8 cellular contexts compared by ENCODE assay signal in the genomic region with DNA sequence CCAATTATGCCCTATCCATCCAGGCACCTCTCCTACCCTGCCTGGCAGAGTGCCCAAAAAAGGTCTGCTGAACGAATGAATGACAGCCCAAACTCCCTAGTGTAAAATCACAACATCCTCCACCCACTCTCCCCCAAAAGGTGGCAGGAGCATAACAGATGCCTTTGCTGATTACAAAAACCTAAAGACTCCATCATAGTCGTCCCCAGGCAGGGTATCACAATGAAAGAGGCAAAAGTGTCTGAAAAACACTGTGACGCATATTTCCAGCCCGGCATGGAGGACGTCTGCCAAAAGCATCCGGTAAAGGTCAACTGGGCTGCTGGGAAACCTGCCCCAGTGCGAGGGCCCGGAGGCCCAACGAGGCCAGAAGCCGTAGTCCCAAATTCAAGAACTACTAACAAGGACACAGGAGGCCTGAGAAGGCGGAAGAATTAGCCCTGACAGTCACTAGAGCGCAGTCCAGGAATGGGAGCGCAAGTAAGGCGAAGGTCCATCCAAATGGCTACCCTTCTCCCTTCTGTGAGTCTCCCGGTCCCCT. TPM values are rescaled to one million over a fixed set of nuclear protein-coding genes. Genes with fewer than 3 reads are reported as not detected.
DNase-seq lines count a peak whose midpoint lies in the region; ATAC-seq and TF ChIP-seq lines count a peak whose summit lies in the region.

No MANE protein-coding gene starts in this region.

- H3K9me3 Mint-ChIP-seq in CD8-positive, alpha-beta memory T cell, result no peaks in the 10 kb centered on the region
- no peaks in the 10 kb centered on the region for H3K9me3 Mint-ChIP-seq in stimulated activated memory B cell treated with anti-CD40 and anti-IgM and Interleukin-4, amounts not matched to agents 10 μg/mL and 1 μg/mL and 100 μg/mL, for 72 hours

- TF ChIP-seq CTCF in right lobe of liver (IDR thresholded peaks at IDR 0.05), result no peak

- no peaks in the 10 kb centered on the region for H3K27me3 ChIP-seq in CD8-positive, alpha-beta memory T cell (ENCODE audit: insufficient read depth, low read length, poor library complexity, severe bottlenecking)
- H3K27me3 ChIP-seq in right lobe of liver, result no peaks in the 10 kb centered on the region

- 0% methylated on average over 14 of the region's 15 CpGs for WGBS in right lobe of liver (ENCODE audit: insufficient coverage, low coverage, low lambda C conversion rate, missing lambda C conversion rate)

- peak overlapping the region; percentile 93 to 97 (median 96) for H3K4me3 Mint-ChIP-seq in CD8-positive, alpha-beta memory T cell
- peak overlapping the region; percentile 98 for H3K4me3 Mint-ChIP-seq in T-helper 17 cell
- peak overlapping the region; percentile 97 for H3K4me3 Mint-ChIP-seq in stimulated activated memory B cell treated with anti-CD40 and anti-IgM and Interleukin-4, amounts not matched to agents 10 μg/mL and 1 μg/mL and 100 μg/mL, for 72 hours

- ATAC-seq in HG02981 (IDR thresholded peaks at IDR 0.05; ENCODE audit: unreplicated experiment) (peak; percentile 17), T-helper 17 cell (peak; percentile 29), right lobe of liver (peak; percentile 27 to 54 (median 51)), HG02973 (IDR thresholded peaks at IDR 0.05; ENCODE audit: unreplicated experiment) (no peak)
- ATAC-seq in stimulated activated memory B cell treated with anti-CD40 and anti-IgM and Interleukin-4, amounts not matched to agents 10 μg/mL and 1 μg/mL and 100 μg/mL, for 72 hours, result peak; percentile 6

- H3K4me3 ChIP-seq in CD8-positive, alpha-beta memory T cell (ENCODE audit: low read length), result peak overlapping the region; percentile 82
- H3K4me3 ChIP-seq in right lobe of liver, result peak overlapping the region; percentile 95 to 97 (median 96)

- peaks cover 0 to 3% of the 10 kb centered on the region in 2 donors for H3K27me3 Mint-ChIP-seq in CD8-positive, alpha-beta memory T cell
- no peaks in the 10 kb centered on the region for H3K27me3 Mint-ChIP-seq in T-helper 17 cell
- no peaks in the 10 kb centered on the region for H3K27me3 Mint-ChIP-seq in stimulated activated memory B cell treated with anti-CD40 and anti-IgM and Interleukin-4, amounts not matched to agents 10 μg/mL and 1 μg/mL and 100 μg/mL, for 72 hours

- no peaks in the 10 kb centered on the region for H3K9me3 ChIP-seq in CD8-positive, alpha-beta memory T cell (ENCODE audit: low read length)
- no peaks in the 10 kb centered on the region for H3K9me3 ChIP-seq in T-helper 17 cell (ENCODE audit: control insufficient read depth, low read length, poor library complexity, severe bottlenecking)
- H3K9me3 ChIP-seq in right lobe of liver, result no peaks in the 10 kb centered on the region

- peaks cover 0 to 35% (median 0%) of the 10 kb centered on the region in 3 donors for H3K36me3 Mint-ChIP-seq in CD8-positive, alpha-beta memory T cell
- H3K36me3 Mint-ChIP-seq in T-helper 17 cell (ENCODE audit: low read depth), result peaks cover 2% of the 10 kb centered on the region
- peaks cover 16% of the 10 kb centered on the region for H3K36me3 Mint-ChIP-seq in stimulated activated memory B cell treated with anti-CD40 and anti-IgM and Interleukin-4, amounts not matched to agents 10 μg/mL and 1 μg/mL and 100 μg/mL, for 72 hours

- POLR2A ChIA-PET in CD8-positive, alpha-beta memory T cell (lab: Charles Lee), result no interaction called here

- TF ChIP-seq POLR2A in right lobe of liver (IDR thresholded peaks at IDR 0.05), result no peak

- peak overlapping the region; percentile 91 to 99 (median 98) for H3K27ac Mint-ChIP-seq in CD8-positive, alpha-beta memory T cell
- peak overlapping the region; percentile 96 for H3K27ac Mint-ChIP-seq in T-helper 17 cell
- H3K27ac Mint-ChIP-seq in stimulated activated memory B cell treated with anti-CD40 and anti-IgM and Interleukin-4, amounts not matched to agents 10 μg/mL and 1 μg/mL and 100 μg/mL, for 72 hours, result peak overlapping the region; percentile 90

- peaks cover 55 to 72% (median 62%) of the 10 kb centered on the region in 3 donors for H3K4me1 Mint-ChIP-seq in CD8-positive, alpha-beta memory T cell
- H3K4me1 Mint-ChIP-seq in T-helper 17 cell, result peaks cover 30% of the 10 kb centered on the region
- H3K4me1 Mint-ChIP-seq in stimulated activated memory B cell treated with anti-CD40 and anti-IgM and Interleukin-4, amounts not matched to agents 10 μg/mL and 1 μg/mL and 100 μg/mL, for 72 hours, result peaks cover 30% of the 10 kb centered on the region

- intact Hi-C loops in right lobe of liver (cut with DNase I), result no loop called here

- H3K27ac ChIP-seq in CD8-positive, alpha-beta memory T cell (ENCODE audit: low read depth, low read length), result peak overlapping the region; percentile 85
- H3K27ac ChIP-seq in right lobe of liver, result peak overlapping the region; percentile 75 to 97 (median 88)

- peaks cover 40% of the 10 kb centered on the region for H3K4me1 ChIP-seq in CD8-positive, alpha-beta memory T cell (ENCODE audit: insufficient read depth, low read length)
- peaks cover 0 to 23% (median 9%) of the 10 kb centered on the region in 4 donors for H3K4me1 ChIP-seq in right lobe of liver

- CTCF ChIA-PET in CD8-positive, alpha-beta memory T cell (lab: Charles Lee), result interaction anchor here (1.0 to 1.8 kb wide), 6 partner anchors 10 to 126 kb away, joined by 3 to 10 read pairs (median 6); partner anchors contain the start of gene TMEM35B

- peaks cover 15% of the 10 kb centered on the region for H3K36me3 ChIP-seq in CD8-positive, alpha-beta memory T cell (ENCODE audit: insufficient read depth, low read length)
- H3K36me3 ChIP-seq in right lobe of liver, result peaks cover 3 to 22% (median 13%) of the 10 kb centered on the region in 4 donors

- peak; percentile 8 to 60 (median 37) for DNase-seq in CD8-positive, alpha-beta memory T cell
- DNase-seq in T-helper 17 cell, result peak in 1 of 3 donors; percentile 14
- DNase-seq in cerebellum (ENCODE audit: low spot score), result peak; percentile 20
- DNase-seq in right lobe of liver, result peak in 2 of 3 donors; percentile 54 to 63
- DNase-seq in hippocampal formation (lab: John Stamatoyannopoulos, UW), result no peak

RNA-seq across cellular contexts. Expression of gene SMIM12, which starts 0.6 kb away (rescaled TPM):
- 10 to 100 TPM; 76.3 to 79.1 TPM for total RNA-seq in CD8-positive, alpha-beta memory T cell
- 92.7 TPM for polyA plus RNA-seq in CD8-positive, alpha-beta memory T cell
- total RNA-seq in T-helper 17 cell, result 10 to 100 TPM; 29.6 to 39.2 TPM
- total RNA-seq in cerebellum, result 14.2 TPM
- 10 to 100 TPM; 30.5 to 45.7 (median 32.2) TPM for total RNA-seq in right lobe of liver

Comparison
In these comparisons a context has a peak if more than half of its experiments do, and no peak if none do; other contexts are left out.
1. DNase-seq: peak in CD8-positive, alpha-beta memory T cell (5 of 5), cerebellum (single experiment) and right lobe of liver (2 of 3); none in hippocampal formation (0 of 2).
2. Peak in every context shown above with its lines, with median percentiles within 50 percentile points of each other: H3K27ac Mint-ChIP-seq and H3K4me3 Mint-ChIP-seq.